ENCODE assay signal across 1 cellular context in the genomic region with DNA sequence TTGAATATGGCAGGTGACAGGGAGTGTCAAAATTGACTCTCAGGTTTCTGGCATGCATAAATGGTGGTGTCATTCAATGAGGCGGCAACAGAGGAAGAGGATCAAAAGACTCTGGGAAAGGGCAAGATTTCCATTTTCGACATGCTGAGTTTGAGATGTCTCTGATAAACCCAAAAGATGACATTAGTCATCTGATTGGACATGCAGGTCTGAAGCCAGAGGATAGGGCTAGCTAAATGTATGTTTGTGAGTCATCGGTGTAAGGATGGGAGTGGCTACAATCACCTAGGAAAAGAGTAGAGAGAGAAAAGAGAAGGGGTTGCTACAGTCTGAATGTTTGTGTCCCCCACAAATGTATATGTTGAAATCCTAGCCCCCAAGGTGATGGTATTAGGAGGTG.
A peak's percentile ranks its signal among the peaks of the same experiment; 100 is the strongest.
TF ChIP-seq lines count a peak whose summit lies in the region.

No MANE protein-coding gene starts in this region.

TF ChIP-seq in K562, 482 proteins besides CTCF, POLR2A, EP300 and RAD21 (continued from another document):
- TF ChIP-seq, protein P1, sequence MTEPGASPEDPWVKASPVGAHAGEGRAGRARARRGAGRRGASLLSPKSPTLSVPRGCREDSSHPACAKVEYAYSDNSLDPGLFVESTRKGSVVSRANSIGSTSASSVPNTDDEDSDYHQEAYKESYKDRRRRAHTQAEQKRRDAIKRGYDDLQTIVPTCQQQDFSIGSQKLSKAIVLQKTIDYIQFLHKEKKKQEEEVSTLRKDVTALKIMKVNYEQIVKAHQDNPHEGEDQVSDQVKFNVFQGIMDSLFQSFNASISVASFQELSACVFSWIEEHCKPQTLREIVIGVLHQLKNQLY (CRISPR knock-in tag; conservative IDR thresholded peaks at IDR 0.05): no peak
- no peak for TF ChIP-seq SMARCA4 (IDR thresholded peaks at IDR 0.05)
- no peak for TF ChIP-seq TAF15 (IDR thresholded peaks at IDR 0.05; ENCODE audit: low read depth, low read length)
- TF ChIP-seq ZNF668 (CRISPR knock-in tag; IDR thresholded peaks at IDR 0.05): no peak
- no peak for TF ChIP-seq ARNT (IDR thresholded peaks at IDR 0.05)
- no peak for TF ChIP-seq LCOR (CRISPR knock-in tag; IDR thresholded peaks at IDR 0.05)
- TF ChIP-seq SMAD3 (CRISPR knock-in tag; conservative IDR thresholded peaks at IDR 0.05): no peak
- TF ChIP-seq, protein P2, sequence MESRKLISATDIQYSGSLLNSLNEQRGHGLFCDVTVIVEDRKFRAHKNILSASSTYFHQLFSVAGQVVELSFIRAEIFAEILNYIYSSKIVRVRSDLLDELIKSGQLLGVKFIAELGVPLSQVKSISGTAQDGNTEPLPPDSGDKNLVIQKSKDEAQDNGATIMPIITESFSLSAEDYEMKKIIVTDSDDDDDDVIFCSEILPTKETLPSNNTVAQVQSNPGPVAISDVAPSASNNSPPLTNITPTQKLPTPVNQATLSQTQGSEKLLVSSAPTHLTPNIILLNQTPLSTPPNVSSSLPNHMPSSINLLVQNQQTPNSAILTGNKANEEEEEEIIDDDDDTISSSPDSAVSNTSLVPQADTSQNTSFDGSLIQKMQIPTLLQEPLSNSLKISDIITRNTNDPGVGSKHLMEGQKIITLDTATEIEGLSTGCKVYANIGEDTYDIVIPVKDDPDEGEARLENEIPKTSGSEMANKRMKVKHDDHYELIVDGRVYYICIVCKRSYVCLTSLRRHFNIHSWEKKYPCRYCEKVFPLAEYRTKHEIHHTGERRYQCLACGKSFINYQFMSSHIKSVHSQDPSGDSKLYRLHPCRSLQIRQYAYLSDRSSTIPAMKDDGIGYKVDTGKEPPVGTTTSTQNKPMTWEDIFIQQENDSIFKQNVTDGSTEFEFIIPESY (CRISPR knock-in tag; IDR thresholded peaks at IDR 0.05): no peak
- TF ChIP-seq, protein P3, sequence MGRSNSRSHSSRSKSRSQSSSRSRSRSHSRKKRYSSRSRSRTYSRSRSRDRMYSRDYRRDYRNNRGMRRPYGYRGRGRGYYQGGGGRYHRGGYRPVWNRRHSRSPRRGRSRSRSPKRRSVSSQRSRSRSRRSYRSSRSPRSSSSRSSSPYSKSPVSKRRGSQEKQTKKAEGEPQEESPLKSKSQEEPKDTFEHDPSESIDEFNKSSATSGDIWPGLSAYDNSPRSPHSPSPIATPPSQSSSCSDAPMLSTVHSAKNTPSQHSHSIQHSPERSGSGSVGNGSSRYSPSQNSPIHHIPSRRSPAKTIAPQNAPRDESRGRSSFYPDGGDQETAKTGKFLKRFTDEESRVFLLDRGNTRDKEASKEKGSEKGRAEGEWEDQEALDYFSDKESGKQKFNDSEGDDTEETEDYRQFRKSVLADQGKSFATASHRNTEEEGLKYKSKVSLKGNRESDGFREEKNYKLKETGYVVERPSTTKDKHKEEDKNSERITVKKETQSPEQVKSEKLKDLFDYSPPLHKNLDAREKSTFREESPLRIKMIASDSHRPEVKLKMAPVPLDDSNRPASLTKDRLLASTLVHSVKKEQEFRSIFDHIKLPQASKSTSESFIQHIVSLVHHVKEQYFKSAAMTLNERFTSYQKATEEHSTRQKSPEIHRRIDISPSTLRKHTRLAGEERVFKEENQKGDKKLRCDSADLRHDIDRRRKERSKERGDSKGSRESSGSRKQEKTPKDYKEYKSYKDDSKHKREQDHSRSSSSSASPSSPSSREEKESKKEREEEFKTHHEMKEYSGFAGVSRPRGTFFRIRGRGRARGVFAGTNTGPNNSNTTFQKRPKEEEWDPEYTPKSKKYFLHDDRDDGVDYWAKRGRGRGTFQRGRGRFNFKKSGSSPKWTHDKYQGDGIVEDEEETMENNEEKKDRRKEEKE (IDR thresholded peaks at IDR 0.05; ENCODE audit: borderline replicate concordance in 1 of 2, control insufficient read depth in 1 of 2, low read depth in 2 of 2, low read length in 1 of 2): no peak
- no peak for TF ChIP-seq SRSF3 (IDR thresholded peaks at IDR 0.05; ENCODE audit: insufficient read depth, low read length)
- TF ChIP-seq, protein P4, sequence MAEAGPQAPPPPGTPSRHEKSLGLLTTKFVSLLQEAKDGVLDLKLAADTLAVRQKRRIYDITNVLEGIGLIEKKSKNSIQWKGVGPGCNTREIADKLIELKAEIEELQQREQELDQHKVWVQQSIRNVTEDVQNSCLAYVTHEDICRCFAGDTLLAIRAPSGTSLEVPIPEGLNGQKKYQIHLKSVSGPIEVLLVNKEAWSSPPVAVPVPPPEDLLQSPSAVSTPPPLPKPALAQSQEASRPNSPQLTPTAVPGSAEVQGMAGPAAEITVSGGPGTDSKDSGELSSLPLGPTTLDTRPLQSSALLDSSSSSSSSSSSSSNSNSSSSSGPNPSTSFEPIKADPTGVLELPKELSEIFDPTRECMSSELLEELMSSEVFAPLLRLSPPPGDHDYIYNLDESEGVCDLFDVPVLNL (CRISPR knock-in tag; IDR thresholded peaks at IDR 0.05; ENCODE audit: low read depth): no peak
- TF ChIP-seq, protein P5, sequence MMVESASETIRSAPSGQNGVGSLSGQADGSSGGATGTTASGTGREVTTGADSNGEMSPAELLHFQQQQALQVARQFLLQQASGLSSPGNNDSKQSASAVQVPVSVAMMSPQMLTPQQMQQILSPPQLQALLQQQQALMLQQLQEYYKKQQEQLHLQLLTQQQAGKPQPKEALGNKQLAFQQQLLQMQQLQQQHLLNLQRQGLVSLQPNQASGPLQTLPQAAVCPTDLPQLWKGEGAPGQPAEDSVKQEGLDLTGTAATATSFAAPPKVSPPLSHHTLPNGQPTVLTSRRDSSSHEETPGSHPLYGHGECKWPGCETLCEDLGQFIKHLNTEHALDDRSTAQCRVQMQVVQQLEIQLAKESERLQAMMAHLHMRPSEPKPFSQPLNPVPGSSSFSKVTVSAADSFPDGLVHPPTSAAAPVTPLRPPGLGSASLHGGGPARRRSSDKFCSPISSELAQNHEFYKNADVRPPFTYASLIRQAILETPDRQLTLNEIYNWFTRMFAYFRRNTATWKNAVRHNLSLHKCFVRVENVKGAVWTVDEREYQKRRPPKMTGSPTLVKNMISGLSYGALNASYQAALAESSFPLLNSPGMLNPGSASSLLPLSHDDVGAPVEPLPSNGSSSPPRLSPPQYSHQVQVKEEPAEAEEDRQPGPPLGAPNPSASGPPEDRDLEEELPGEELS (CRISPR knock-in tag; IDR thresholded peaks at IDR 0.05; ENCODE audit: borderline replicate concordance): no peak
- TF ChIP-seq RBFOX2 (IDR thresholded peaks at IDR 0.05; ENCODE audit: low read depth, low read length): no peak
- peak; percentile 33 for TF ChIP-seq MEIS2 (IDR thresholded peaks at IDR 0.05; ENCODE audit: partially characterized antibody)
- TF ChIP-seq, protein P6, sequence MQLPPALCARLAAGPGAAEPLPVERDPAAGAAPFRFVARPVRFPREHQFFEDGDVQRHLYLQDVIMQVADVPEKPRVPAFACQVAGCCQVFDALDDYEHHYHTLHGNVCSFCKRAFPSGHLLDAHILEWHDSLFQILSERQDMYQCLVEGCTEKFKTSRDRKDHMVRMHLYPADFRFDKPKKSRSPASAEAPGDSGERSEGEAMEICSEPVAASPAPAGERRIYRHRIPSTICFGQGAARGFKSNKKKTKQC (CRISPR knock-in tag; IDR thresholded peaks at IDR 0.05): no peak
- TF ChIP-seq, protein P7, sequence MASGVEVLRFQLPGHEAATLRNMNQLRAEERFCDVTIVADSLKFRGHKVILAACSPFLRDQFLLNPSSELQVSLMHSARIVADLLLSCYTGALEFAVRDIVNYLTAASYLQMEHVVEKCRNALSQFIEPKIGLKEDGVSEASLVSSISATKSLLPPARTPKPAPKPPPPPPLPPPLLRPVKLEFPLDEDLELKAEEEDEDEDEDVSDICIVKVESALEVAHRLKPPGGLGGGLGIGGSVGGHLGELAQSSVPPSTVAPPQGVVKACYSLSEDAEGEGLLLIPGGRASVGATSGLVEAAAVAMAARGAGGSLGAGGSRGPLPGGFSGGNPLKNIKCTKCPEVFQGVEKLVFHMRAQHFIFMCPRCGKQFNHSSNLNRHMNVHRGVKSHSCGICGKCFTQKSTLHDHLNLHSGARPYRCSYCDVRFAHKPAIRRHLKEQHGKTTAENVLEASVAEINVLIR (CRISPR knock-in tag; IDR thresholded peaks at IDR 0.05): no peak
- no peak for TF ChIP-seq ZBTB17 (CRISPR knock-in tag; IDR thresholded peaks at IDR 0.05)
- TF ChIP-seq, protein P8, sequence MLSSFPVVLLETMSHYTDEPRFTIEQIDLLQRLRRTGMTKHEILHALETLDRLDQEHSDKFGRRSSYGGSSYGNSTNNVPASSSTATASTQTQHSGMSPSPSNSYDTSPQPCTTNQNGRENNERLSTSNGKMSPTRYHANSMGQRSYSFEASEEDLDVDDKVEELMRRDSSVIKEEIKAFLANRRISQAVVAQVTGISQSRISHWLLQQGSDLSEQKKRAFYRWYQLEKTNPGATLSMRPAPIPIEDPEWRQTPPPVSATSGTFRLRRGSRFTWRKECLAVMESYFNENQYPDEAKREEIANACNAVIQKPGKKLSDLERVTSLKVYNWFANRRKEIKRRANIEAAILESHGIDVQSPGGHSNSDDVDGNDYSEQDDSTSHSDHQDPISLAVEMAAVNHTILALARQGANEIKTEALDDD (IDR thresholded peaks at IDR 0.05): 0 out of 2 replicates have a peak, but pooled peaks have one; percentile 25
- no peak for TF ChIP-seq FOXJ3 (CRISPR knock-in tag; IDR thresholded peaks at IDR 0.05)
- TF ChIP-seq BDP1 (IDR thresholded peaks at IDR 0.05; ENCODE audit: insufficient read depth, insufficient read length): no peak
- TF ChIP-seq MTA1 (IDR thresholded peaks at IDR 0.05; ENCODE audit: borderline replicate concordance): no peak
- TF ChIP-seq ZNF384 (IDR thresholded peaks at IDR 0.05; ENCODE audit: low read depth, low read length): no peak
- TF ChIP-seq, protein P9, sequence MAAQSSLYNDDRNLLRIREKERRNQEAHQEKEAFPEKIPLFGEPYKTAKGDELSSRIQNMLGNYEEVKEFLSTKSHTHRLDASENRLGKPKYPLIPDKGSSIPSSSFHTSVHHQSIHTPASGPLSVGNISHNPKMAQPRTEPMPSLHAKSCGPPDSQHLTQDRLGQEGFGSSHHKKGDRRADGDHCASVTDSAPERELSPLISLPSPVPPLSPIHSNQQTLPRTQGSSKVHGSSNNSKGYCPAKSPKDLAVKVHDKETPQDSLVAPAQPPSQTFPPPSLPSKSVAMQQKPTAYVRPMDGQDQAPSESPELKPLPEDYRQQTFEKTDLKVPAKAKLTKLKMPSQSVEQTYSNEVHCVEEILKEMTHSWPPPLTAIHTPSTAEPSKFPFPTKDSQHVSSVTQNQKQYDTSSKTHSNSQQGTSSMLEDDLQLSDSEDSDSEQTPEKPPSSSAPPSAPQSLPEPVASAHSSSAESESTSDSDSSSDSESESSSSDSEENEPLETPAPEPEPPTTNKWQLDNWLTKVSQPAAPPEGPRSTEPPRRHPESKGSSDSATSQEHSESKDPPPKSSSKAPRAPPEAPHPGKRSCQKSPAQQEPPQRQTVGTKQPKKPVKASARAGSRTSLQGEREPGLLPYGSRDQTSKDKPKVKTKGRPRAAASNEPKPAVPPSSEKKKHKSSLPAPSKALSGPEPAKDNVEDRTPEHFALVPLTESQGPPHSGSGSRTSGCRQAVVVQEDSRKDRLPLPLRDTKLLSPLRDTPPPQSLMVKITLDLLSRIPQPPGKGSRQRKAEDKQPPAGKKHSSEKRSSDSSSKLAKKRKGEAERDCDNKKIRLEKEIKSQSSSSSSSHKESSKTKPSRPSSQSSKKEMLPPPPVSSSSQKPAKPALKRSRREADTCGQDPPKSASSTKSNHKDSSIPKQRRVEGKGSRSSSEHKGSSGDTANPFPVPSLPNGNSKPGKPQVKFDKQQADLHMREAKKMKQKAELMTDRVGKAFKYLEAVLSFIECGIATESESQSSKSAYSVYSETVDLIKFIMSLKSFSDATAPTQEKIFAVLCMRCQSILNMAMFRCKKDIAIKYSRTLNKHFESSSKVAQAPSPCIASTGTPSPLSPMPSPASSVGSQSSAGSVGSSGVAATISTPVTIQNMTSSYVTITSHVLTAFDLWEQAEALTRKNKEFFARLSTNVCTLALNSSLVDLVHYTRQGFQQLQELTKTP (IDR thresholded peaks at IDR 0.05; ENCODE audit: low read depth in 1 of 2, partially characterized antibody in 2 of 2): no peak
- no peak; the same call in 1 of the 2 replicates for TF ChIP-seq JUND (IDR thresholded peaks at IDR 0.05; ENCODE audit: borderline replicate concordance, low read depth, low read length)
- peak; percentile 54; the same call in 1 of the 3 replicates for TF ChIP-seq JUND (tag; IDR thresholded peaks at IDR 0.05; ENCODE audit: borderline replicate concordance, low read depth, low read length)
- no peak for TF ChIP-seq YBX1 (IDR thresholded peaks at IDR 0.05)
- TF ChIP-seq, protein P10, sequence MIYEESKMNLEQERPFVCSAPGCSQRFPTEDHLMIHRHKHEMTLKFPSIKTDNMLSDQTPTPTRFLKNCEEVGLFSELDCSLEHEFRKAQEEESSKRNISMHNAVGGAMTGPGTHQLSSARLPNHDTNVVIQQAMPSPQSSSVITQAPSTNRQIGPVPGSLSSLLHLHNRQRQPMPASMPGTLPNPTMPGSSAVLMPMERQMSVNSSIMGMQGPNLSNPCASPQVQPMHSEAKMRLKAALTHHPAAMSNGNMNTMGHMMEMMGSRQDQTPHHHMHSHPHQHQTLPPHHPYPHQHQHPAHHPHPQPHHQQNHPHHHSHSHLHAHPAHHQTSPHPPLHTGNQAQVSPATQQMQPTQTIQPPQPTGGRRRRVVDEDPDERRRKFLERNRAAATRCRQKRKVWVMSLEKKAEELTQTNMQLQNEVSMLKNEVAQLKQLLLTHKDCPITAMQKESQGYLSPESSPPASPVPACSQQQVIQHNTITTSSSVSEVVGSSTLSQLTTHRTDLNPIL (CRISPR knock-in tag; IDR thresholded peaks at IDR 0.05): no peak
- no peak for TF ChIP-seq EGR1 (conservative IDR thresholded peaks at IDR 0.05)
- no peak for TF ChIP-seq NRF1 (conservative IDR thresholded peaks at IDR 0.05 in 1 of 2, IDR thresholded peaks at IDR 0.05 in 1 of 2)
TF ChIP-seq in K562: peak in this region for 6.
